13 cellular contexts compared by ENCODE assay signal in genomic region chr13:71368301-71368700, GRCh38.
DNase-seq lines count a peak whose midpoint lies in the region.
"Had no signal": no experiment of that assay in that cellular context is flagged by ENCODE, and none has a peak within 500 bp of the region (broad histone marks: within the 10 kb centered on the region; RNA-seq: fewer than 3 reads in every experiment).

No MANE protein-coding gene starts in this region.

- no peak overlapping the region for H4K12ac ChIP-seq in trophoblast cell (ENCODE audit: low read depth, low read length)

- no peak overlapping the region for H2BK12ac ChIP-seq in mesenchymal stem cell (ENCODE audit: low read length in 2 of 2)
- no peak overlapping the region for H2BK12ac ChIP-seq in trophoblast cell (ENCODE audit: low read length)

- H2BK120ac ChIP-seq in mesenchymal stem cell (ENCODE audit: low read depth, low read length) (no peak overlapping the region), trophoblast cell (ENCODE audit: insufficient read depth, low read length, poor library complexity) (no peak overlapping the region)

- H3K4me2 ChIP-seq in mesenchymal stem cell (ENCODE audit: low read length, poor library complexity, severe bottlenecking) (no peak overlapping the region), trophoblast cell (ENCODE audit: low read length) (no peak overlapping the region)
- H3K4me2 ChIP-seq: BLaER1 treated with 17β-estradiol and CSF1 and Interleukin-3, amounts not matched to agents 10 nM and 100 nM; GM23338 had no signal

- H2BK5ac ChIP-seq in mesenchymal stem cell (ENCODE audit: low read depth, low read length, poor library complexity, severe bottlenecking) (no peak overlapping the region), trophoblast cell (ENCODE audit: low read depth, low read length, poor library complexity) (no peak overlapping the region)

- H3K4me3 ChIP-seq in mesenchymal stem cell (ENCODE audit: insufficient read depth in 1 of 2, low read depth in 1 of 2, low read length in 2 of 2) (no peak overlapping the region), trophoblast cell (ENCODE audit: low read depth, low read length) (no peak overlapping the region)
- H3K4me3 ChIP-seq: BLaER1 treated with 17β-estradiol and CSF1 and Interleukin-3, amounts not matched to agents 10 nM and 100 nM; GM23338 had no signal

- WGBS in mesenchymal stem cell = 75% methylated on average over 1 of the region's 1 CpG
- WGBS in trophoblast cell (ENCODE audit: extremely low coverage, insufficient coverage, insufficient read length) = no CpG with 5 or more reads among the region's 1 CpG

- H2BK15ac ChIP-seq in mesenchymal stem cell (ENCODE audit: low read depth, poor library complexity, severe bottlenecking) = no peak overlapping the region

- H3K23ac ChIP-seq in mesenchymal stem cell (ENCODE audit: low read length in 2 of 2) (no peak overlapping the region), trophoblast cell (ENCODE audit: low read length) (no peak overlapping the region)

- H3K27me3 ChIP-seq in mesenchymal stem cell (ENCODE audit: control insufficient read depth in 1 of 2, insufficient read depth in 1 of 2, low read length in 2 of 2) = no peaks in the 10 kb centered on the region
- no peaks in the 10 kb centered on the region for H3K27me3 ChIP-seq in trophoblast cell (ENCODE audit: insufficient read depth, low read length)
- H3K27me3 ChIP-seq: BLaER1 treated with 17β-estradiol and CSF1 and Interleukin-3, amounts not matched to agents 10 nM and 100 nM had no signal

- no peaks in the 10 kb centered on the region for H3K4me1 ChIP-seq in mesenchymal stem cell (ENCODE audit: control insufficient read depth, insufficient read depth, low read depth, low read length)
- no peaks in the 10 kb centered on the region for H3K4me1 ChIP-seq in trophoblast cell (ENCODE audit: control insufficient read depth in 1 of 2, insufficient read depth in 2 of 2, low read length in 2 of 2)
- H3K4me1 ChIP-seq: BLaER1 treated with 17β-estradiol and CSF1 and Interleukin-3, amounts not matched to agents 10 nM and 100 nM had no signal

- H3K9me3 ChIP-seq in mesenchymal stem cell (ENCODE audit: control insufficient read depth, low read length) = no peaks in the 10 kb centered on the region
- no peaks in the 10 kb centered on the region for H3K9me3 ChIP-seq in trophoblast cell (ENCODE audit: insufficient read depth, low read depth, low read length)
- H3K9me3 ChIP-seq: BLaER1 treated with 17β-estradiol and CSF1 and Interleukin-3, amounts not matched to agents 10 nM and 100 nM had no signal

- H3K14ac ChIP-seq in mesenchymal stem cell (ENCODE audit: low read length in 2 of 2) (no peak overlapping the region), trophoblast cell (ENCODE audit: low read length) (no peak overlapping the region)

- no peak overlapping the region for H3K9ac ChIP-seq in mesenchymal stem cell (ENCODE audit: low read length)
- H3K9ac ChIP-seq in trophoblast cell (ENCODE audit: low read length) = no peak overlapping the region
- H3K9ac ChIP-seq: BLaER1 treated with 17β-estradiol and CSF1 and Interleukin-3, amounts not matched to agents 10 nM and 100 nM had no signal

- H4K8ac ChIP-seq in mesenchymal stem cell (ENCODE audit: low read length) (no peak overlapping the region), trophoblast cell (ENCODE audit: low read depth, low read length) (no peak overlapping the region)

- H3K36me3 ChIP-seq in mesenchymal stem cell (ENCODE audit: control insufficient read depth in 1 of 2, insufficient read depth in 2 of 2, low read depth in 1 of 2, low read length in 2 of 2) = no peaks in the 10 kb centered on the region
- H3K36me3 ChIP-seq in trophoblast cell (ENCODE audit: control insufficient read depth in 1 of 2, insufficient read depth in 2 of 2, low read length in 2 of 2) = no peaks in the 10 kb centered on the region
- H3K36me3 ChIP-seq: BLaER1 treated with 17β-estradiol and CSF1 and Interleukin-3, amounts not matched to agents 10 nM and 100 nM had no signal

- no peaks in the 10 kb centered on the region for H3K79me2 ChIP-seq in trophoblast cell (ENCODE audit: control insufficient read depth, insufficient read depth, low read length, poor library complexity)

- H3K4ac ChIP-seq in mesenchymal stem cell (ENCODE audit: low read depth in 1 of 2, low read length in 2 of 2) = no peak overlapping the region
- H3K4ac ChIP-seq in trophoblast cell (ENCODE audit: low read depth, low read length) = no peak overlapping the region

- H3K79me1 ChIP-seq in mesenchymal stem cell (replicated peaks; ENCODE audit: low read length, poor library complexity, severe bottlenecking) = no peaks in the 10 kb centered on the region
- no peaks in the 10 kb centered on the region for H3K79me1 ChIP-seq in trophoblast cell (ENCODE audit: low read length)

- H3K27ac ChIP-seq in mesenchymal stem cell (ENCODE audit: low read length, poor library complexity, severe bottlenecking) = no peak overlapping the region
- H3K27ac ChIP-seq in trophoblast cell (ENCODE audit: low read depth, low read length) = no peak overlapping the region
- H3K27ac ChIP-seq: BLaER1 treated with 17β-estradiol and CSF1 and Interleukin-3, amounts not matched to agents 10 nM and 100 nM; HL-60 had no signal

- H4K91ac ChIP-seq in mesenchymal stem cell (ENCODE audit: low read length) = no peak overlapping the region
- H4K91ac ChIP-seq in trophoblast cell (ENCODE audit: low read depth, low read length) = no peak overlapping the region

- peak; percentile 67 for DNase-seq in DMS 273 (lab: John Stamatoyannopoulos, UW; ENCODE audit: unreplicated experiment)
- peak; percentile 9 to 63 for DNase-seq in NCI-H524 (lab: John Stamatoyannopoulos, UW)
- peak; percentile 23 for DNase-seq in epidermal melanocyte (ENCODE audit: insufficient read length, low spot score)
- peak; percentile 52 for DNase-seq in mesenchymal stem cell
- no peak for DNase-seq in trophoblast cell
- DNase-seq in medulla oblongata (ENCODE audit: extremely low spot score) = no peak
- no peak for DNase-seq in SHP77 (lab: John Stamatoyannopoulos, UW)
- DNase-seq: Calu3; CD8-positive, alpha-beta T cell; HCEC 1CT had no signal

- H2AFZ ChIP-seq in mesenchymal stem cell (ENCODE audit: low read depth, low read length) = no peak overlapping the region
- no peak overlapping the region for H2AFZ ChIP-seq in trophoblast cell (ENCODE audit: insufficient read depth, low read length, poor library complexity)
- H2AFZ ChIP-seq: GM23338 had no signal

- H2AK5ac ChIP-seq in mesenchymal stem cell (ENCODE audit: low read length, severe bottlenecking) = no peak overlapping the region
- H2AK5ac ChIP-seq in trophoblast cell (ENCODE audit: low read length) = no peak overlapping the region

- no peak overlapping the region for H3K18ac ChIP-seq in mesenchymal stem cell (ENCODE audit: low read depth in 1 of 2, low read length in 2 of 2)
- H3K18ac ChIP-seq in trophoblast cell (ENCODE audit: low read length) = no peak overlapping the region

Comparison
In these comparisons a context has a peak if more than half of its experiments do, and no peak if none do; other contexts are left out.
1. DNase-seq: peak in DMS 273 (single experiment), NCI-H524 (2 of 2), epidermal melanocyte (single experiment) and mesenchymal stem cell (single experiment); none in trophoblast cell (0 of 2), medulla oblongata (single experiment) and SHP77 (0 of 2).